ENCODE assay signal across 8 cellular contexts in genomic region chr22:46758867-46759290, GRCh38. TPM values are rescaled to one million over a fixed set of nuclear protein-coding genes. Genes with fewer than 3 reads are reported as not detected.
DNase-seq lines count a peak whose midpoint lies in the region; FAIRE-seq and TF ChIP-seq lines count a peak whose summit lies in the region.

No MANE protein-coding gene starts in this region.

- no peaks in the 10 kb centered on the region for H3K27me3 ChIP-seq in bronchial epithelial cell (ENCODE audit: control insufficient read depth, insufficient read depth, low read length)
- H3K27me3 ChIP-seq in liver (ENCODE audit: control insufficient read depth in 4 of 4, insufficient read depth in 4 of 4, low read length in 3 of 4) = no peaks in the 10 kb centered on the region
- no peaks in the 10 kb centered on the region for H3K27me3 ChIP-seq in testis

- in situ Hi-C loops in SK-MEL-5 (cut with HindIII; ENCODE audit: low pct_unique_long_range_greater_than_20kb, low sequenced_read_pairs) = no loop called here

- TF ChIP-seq RAD21 in liver (IDR thresholded peaks at IDR 0.05) = peak; percentile 87 to 89

- H3K27ac ChIP-seq in liver (ENCODE audit: low read depth in 1 of 2, low read length in 2 of 2) (peak overlapping the region; percentile 61 to 71), testis (no peak overlapping the region)

- TF ChIP-seq POLR2A in testis (IDR thresholded peaks at IDR 0.05) = no peak

- intact Hi-C loops in testis (cut with DNase I; ENCODE audit: low total_unique reads) = no loop called here

- 21% methylated on average over 6 of the region's 6 CpGs for WGBS in liver
- WGBS in testis, 2 donors = 59 to 63% methylated on average over 6 of the region's 6 CpGs

- peaks cover 7 to 43% (median 32%) of the 10 kb centered on the region in 4 donors for H3K4me1 ChIP-seq in liver (ENCODE audit: control insufficient read depth in 4 of 4, insufficient read depth in 4 of 4, low read length in 3 of 4)
- peaks cover 12% of the 10 kb centered on the region for H3K4me1 ChIP-seq in testis

- H3K9me3 ChIP-seq in liver (ENCODE audit: control insufficient read depth in 4 of 4, low read length in 3 of 4) (no peaks in the 10 kb centered on the region), testis (no peaks in the 10 kb centered on the region)

- TF ChIP-seq CTCF in HFF-Myc (IDR thresholded peaks at IDR 0.05; ENCODE audit: low read depth, low read length, missing control alignments) = peak; percentile 79
- peak; percentile 85 for TF ChIP-seq CTCF in bronchial epithelial cell (IDR thresholded peaks at IDR 0.05; ENCODE audit: insufficient read depth, low read length, severe bottlenecking)
- TF ChIP-seq CTCF in liver (IDR thresholded peaks at IDR 0.05; ENCODE audit: low read depth, low read length, missing input control) = peak; percentile 64
- peak in 1 of 3 experiments; percentile 48 for TF ChIP-seq CTCF in testis (IDR thresholded peaks at IDR 0.05)

- no peak for FAIRE-seq in bronchial epithelial cell (lab: Jason Lieb, UNC)

- no peak overlapping the region for H3K4me3 ChIP-seq in HFF-Myc (replicated peaks; ENCODE audit: low read depth, low read length)
- H3K4me3 ChIP-seq in bronchial epithelial cell (ENCODE audit: low read depth, low read length) = no peak overlapping the region
- no peak overlapping the region for H3K4me3 ChIP-seq in liver (ENCODE audit: low read depth in 1 of 3, low read length in 3 of 3)
- no peak overlapping the region for H3K4me3 ChIP-seq in testis

- peak; percentile 59 for DNase-seq in CMK (ENCODE audit: low read depth)
- DNase-seq in HFF-Myc (ENCODE audit: extremely low read depth, low read depth) = no peak
- DNase-seq in SK-MEL-5 (ENCODE audit: low read depth, low spot score) = peak; percentile 89
- DNase-seq in bronchial epithelial cell (ENCODE audit: low read depth) = peak; percentile 62
- peak; percentile 60 for DNase-seq in testis
- DNase-seq in DMS153 (lab: John Stamatoyannopoulos, UW) = no peak
- no peak for DNase-seq in NCI-H2171 treated with DMSO at 0.1 percent for 48 hours (lab: John Stamatoyannopoulos, UW)

- H3K9ac ChIP-seq in liver (ENCODE audit: low read depth in 1 of 2, low read length in 2 of 2) = peak overlapping the region in 1 of 2 donors; percentile 47

- H3K36me3 ChIP-seq in bronchial epithelial cell (ENCODE audit: control insufficient read depth, insufficient read depth, low read length) (no peaks in the 10 kb centered on the region), liver (ENCODE audit: control insufficient read depth in 4 of 4, insufficient read depth in 3 of 4, low read depth in 1 of 4, low read length in 3 of 4) (no peaks in the 10 kb centered on the region), testis (ENCODE audit: low read depth, missing control alignments) (no peaks in the 10 kb centered on the region)

TF ChIP-seq in liver, 16 proteins besides CTCF, POLR2A, EP300 and RAD21:
- no peak for TF ChIP-seq TAF1 (conservative IDR thresholded peaks at IDR 0.05)
- no peak for TF ChIP-seq EGR1 (IDR thresholded peaks at IDR 0.05; ENCODE audit: low read depth in 2 of 2)
- peak; percentile 97 to 98 for TF ChIP-seq HNF4A (conservative IDR thresholded peaks at IDR 0.05)
- no peak for TF ChIP-seq FOXA2 (IDR thresholded peaks at IDR 0.05)
- TF ChIP-seq, protein P1, sequence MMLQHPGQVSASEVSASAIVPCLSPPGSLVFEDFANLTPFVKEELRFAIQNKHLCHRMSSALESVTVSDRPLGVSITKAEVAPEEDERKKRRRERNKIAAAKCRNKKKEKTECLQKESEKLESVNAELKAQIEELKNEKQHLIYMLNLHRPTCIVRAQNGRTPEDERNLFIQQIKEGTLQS (IDR thresholded peaks at IDR 0.05) = no peak
- TF ChIP-seq SP1 (IDR thresholded peaks at IDR 0.05) = peak; percentile 92
- peak; percentile 90 for TF ChIP-seq NR2F2 (IDR thresholded peaks at IDR 0.05)
- TF ChIP-seq RXRA (IDR thresholded peaks at IDR 0.05) = peak; percentile 84 to 87
- TF ChIP-seq GABPA (IDR thresholded peaks at IDR 0.05 in 1 of 2, conservative IDR thresholded peaks at IDR 0.05 in 1 of 2) = peak in 1 of 2 donors; percentile 69
- TF ChIP-seq FOXA1 (IDR thresholded peaks at IDR 0.05) = no peak
- peak; percentile 54 for TF ChIP-seq YY1 (IDR thresholded peaks at IDR 0.05)
- TF ChIP-seq MAX (IDR thresholded peaks at IDR 0.05) = peak; percentile 39
- TF ChIP-seq HNF4G (IDR thresholded peaks at IDR 0.05) = peak; percentile 96
- TF ChIP-seq, protein P2, sequence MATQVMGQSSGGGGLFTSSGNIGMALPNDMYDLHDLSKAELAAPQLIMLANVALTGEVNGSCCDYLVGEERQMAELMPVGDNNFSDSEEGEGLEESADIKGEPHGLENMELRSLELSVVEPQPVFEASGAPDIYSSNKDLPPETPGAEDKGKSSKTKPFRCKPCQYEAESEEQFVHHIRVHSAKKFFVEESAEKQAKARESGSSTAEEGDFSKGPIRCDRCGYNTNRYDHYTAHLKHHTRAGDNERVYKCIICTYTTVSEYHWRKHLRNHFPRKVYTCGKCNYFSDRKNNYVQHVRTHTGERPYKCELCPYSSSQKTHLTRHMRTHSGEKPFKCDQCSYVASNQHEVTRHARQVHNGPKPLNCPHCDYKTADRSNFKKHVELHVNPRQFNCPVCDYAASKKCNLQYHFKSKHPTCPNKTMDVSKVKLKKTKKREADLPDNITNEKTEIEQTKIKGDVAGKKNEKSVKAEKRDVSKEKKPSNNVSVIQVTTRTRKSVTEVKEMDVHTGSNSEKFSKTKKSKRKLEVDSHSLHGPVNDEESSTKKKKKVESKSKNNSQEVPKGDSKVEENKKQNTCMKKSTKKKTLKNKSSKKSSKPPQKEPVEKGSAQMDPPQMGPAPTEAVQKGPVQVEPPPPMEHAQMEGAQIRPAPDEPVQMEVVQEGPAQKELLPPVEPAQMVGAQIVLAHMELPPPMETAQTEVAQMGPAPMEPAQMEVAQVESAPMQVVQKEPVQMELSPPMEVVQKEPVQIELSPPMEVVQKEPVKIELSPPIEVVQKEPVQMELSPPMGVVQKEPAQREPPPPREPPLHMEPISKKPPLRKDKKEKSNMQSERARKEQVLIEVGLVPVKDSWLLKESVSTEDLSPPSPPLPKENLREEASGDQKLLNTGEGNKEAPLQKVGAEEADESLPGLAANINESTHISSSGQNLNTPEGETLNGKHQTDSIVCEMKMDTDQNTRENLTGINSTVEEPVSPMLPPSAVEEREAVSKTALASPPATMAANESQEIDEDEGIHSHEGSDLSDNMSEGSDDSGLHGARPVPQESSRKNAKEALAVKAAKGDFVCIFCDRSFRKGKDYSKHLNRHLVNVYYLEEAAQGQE (IDR thresholded peaks at IDR 0.05) = peak; percentile 24
- TF ChIP-seq JUND (IDR thresholded peaks at IDR 0.05) = peak; percentile 49 to 75
- TF ChIP-seq, protein P3, sequence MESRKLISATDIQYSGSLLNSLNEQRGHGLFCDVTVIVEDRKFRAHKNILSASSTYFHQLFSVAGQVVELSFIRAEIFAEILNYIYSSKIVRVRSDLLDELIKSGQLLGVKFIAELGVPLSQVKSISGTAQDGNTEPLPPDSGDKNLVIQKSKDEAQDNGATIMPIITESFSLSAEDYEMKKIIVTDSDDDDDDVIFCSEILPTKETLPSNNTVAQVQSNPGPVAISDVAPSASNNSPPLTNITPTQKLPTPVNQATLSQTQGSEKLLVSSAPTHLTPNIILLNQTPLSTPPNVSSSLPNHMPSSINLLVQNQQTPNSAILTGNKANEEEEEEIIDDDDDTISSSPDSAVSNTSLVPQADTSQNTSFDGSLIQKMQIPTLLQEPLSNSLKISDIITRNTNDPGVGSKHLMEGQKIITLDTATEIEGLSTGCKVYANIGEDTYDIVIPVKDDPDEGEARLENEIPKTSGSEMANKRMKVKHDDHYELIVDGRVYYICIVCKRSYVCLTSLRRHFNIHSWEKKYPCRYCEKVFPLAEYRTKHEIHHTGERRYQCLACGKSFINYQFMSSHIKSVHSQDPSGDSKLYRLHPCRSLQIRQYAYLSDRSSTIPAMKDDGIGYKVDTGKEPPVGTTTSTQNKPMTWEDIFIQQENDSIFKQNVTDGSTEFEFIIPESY (IDR thresholded peaks at IDR 0.05) = peak; percentile 16

RNA-seq across cellular contexts. Expression of gene TBC1D22A, which starts 3.6 kb away (rescaled TPM):
- 14.4 and 20.9 TPM in 2 replicates for total RNA-seq in SK-MEL-5 (2014; rRNA removed; shearing (Covaris generic))
- 22.8 and 24.1 TPM in 2 replicates for polyA plus RNA-seq in SK-MEL-5 (2015; cell fraction: cytosol; rRNA removed)
- polyA plus RNA-seq in SK-MEL-5 (2015; cell fraction: nucleus; rRNA removed) = 16.4 and 16.7 TPM in 2 replicates
- 10.0 and 14.8 TPM in 2 replicates for total RNA-seq in bronchial epithelial cell
- 10 to 100 TPM in 1 of 2 donors, 1 to 10 TPM in 1; 8.3 to 12.4 TPM for total RNA-seq in liver
- polyA plus RNA-seq in liver = 1 to 10 TPM; 4.1 to 8.5 TPM
- total RNA-seq in testis = 10 to 100 TPM; 28.5 to 32.8 TPM
- 16.6 TPM for polyA plus RNA-seq in testis (ENCODE audit: insufficient read depth, low read depth, low replicate concordance)

RNA-seq across cellular contexts. Expression of gene CERK, which starts 20.8 kb away (rescaled TPM):
- 173 and 193 TPM in 2 replicates for total RNA-seq in SK-MEL-5 (2014; rRNA removed; shearing (Covaris generic))
- 165 and 198 TPM in 2 replicates for polyA plus RNA-seq in SK-MEL-5 (2015; cell fraction: cytosol; rRNA removed)
- polyA plus RNA-seq in SK-MEL-5 (2015; cell fraction: nucleus; rRNA removed) = 76.5 and 82.4 TPM in 2 replicates
- 29.5 and 36.1 TPM in 2 replicates for total RNA-seq in bronchial epithelial cell
- total RNA-seq in liver = 10 to 100 TPM in 1 of 2 donors, 1 to 10 TPM in 1; 9.6 to 24.3 TPM
- polyA plus RNA-seq in liver = 10 to 100 TPM in 1 of 2 donors, 1 to 10 TPM in 1; 7.9 to 10.7 TPM
- total RNA-seq in testis = 10 to 100 TPM; 14.0 to 17.0 TPM
- 21.3 TPM for polyA plus RNA-seq in testis (ENCODE audit: insufficient read depth, low read depth, low replicate concordance)

Comparison
In these comparisons a context has a peak if more than half of its experiments do, and no peak if none do; other contexts are left out.
1. DNase-seq: peak in CMK (single experiment), SK-MEL-5 (single experiment), bronchial epithelial cell (single experiment) and testis (single experiment); none in HFF-Myc (single experiment), DMS153 (single experiment) and NCI-H2171 treated with DMSO at 0.1 percent for 48 hours (single experiment).
2. H3K27ac ChIP-seq: peak in liver (2 of 2); none in testis (0 of 2).